ENCODE assay signal across 27 cellular contexts in genomic region chr20:33713865-33714367, GRCh38. TPM values are rescaled to one million over a fixed set of nuclear protein-coding genes. Genes with fewer than 3 reads are reported as not detected.
A peak's percentile ranks its signal among the peaks of the same experiment; 100 is the strongest.
DNase-seq lines count a peak whose midpoint lies in the region; ATAC-seq, FAIRE-seq and TF ChIP-seq lines count a peak whose summit lies in the region.
"Had no signal": no experiment of that assay in that cellular context is flagged by ENCODE, and none has a peak within 500 bp of the region (broad histone marks: within the 10 kb centered on the region; RNA-seq: fewer than 3 reads in every experiment).

No MANE protein-coding gene starts in this region.

- WGBS in pancreas, 2 donors, result 89 to 90% methylated on average over 10 of the region's 10 CpGs

- H3K4me3 ChIP-seq in pancreas, result no peak overlapping the region
- H3K4me3 ChIP-seq: BLaER1, GM12878 had no signal

- H3K4me1 ChIP-seq in pancreas, result peaks cover 0 to under 1% (median under 1%) of the 10 kb centered on the region in 3 donors
- H3K4me1 ChIP-seq: BE2C, BLaER1 had no signal

- ATAC-seq in natural killer cell treated with Interleukin-12 subunit alpha and Interleukin-12 subunit beta and Interleukin-15 and Interleukin-18, amount 100 ng/mL, for 72 hours, result no peak
- ATAC-seq in natural killer cell, result no peak
- ATAC-seq in pancreas, result no peak
- ATAC-seq: GM12878 had no signal

- intact Hi-C loops in natural killer cell (cut with micrococcal nuclease) (no loop called here), pancreas (cut with DNase I) (no loop called here)

- no peak for FAIRE-seq in pancreas (lab: Jason Lieb, UNC)
- FAIRE-seq: A204.1, GM12878, GM12892, GM18507 had no signal

- peaks cover 0 to 19% (median 4%) of the 10 kb centered on the region in 3 donors for H3K36me3 ChIP-seq in pancreas
- H3K36me3 ChIP-seq: BLaER1 had no signal

- CTCF ChIA-PET in RWPE1 (lab: Yijun Ruan, JAX), result no interaction called here

- H3K27me3 ChIP-seq in pancreas, result no peaks in the 10 kb centered on the region
- H3K27me3 ChIP-seq: BE2C, BLaER1 had no signal

- H3K9me3 Mint-ChIP-seq in natural killer cell treated with Interleukin-12 subunit alpha and Interleukin-12 subunit beta and Interleukin-15 and Interleukin-18, amount 100 ng/mL, for 72 hours, result no peaks in the 10 kb centered on the region
- no peaks in the 10 kb centered on the region for H3K9me3 Mint-ChIP-seq in natural killer cell
- H3K9me3 Mint-ChIP-seq: CD14-positive monocyte; CD8-positive, alpha-beta memory T cell had no signal

- no peak overlapping the region for H3K4me3 Mint-ChIP-seq in natural killer cell treated with Interleukin-12 subunit alpha and Interleukin-12 subunit beta and Interleukin-15 and Interleukin-18, amount 100 ng/mL, for 72 hours
- H3K4me3 Mint-ChIP-seq in natural killer cell, result no peak overlapping the region
- H3K4me3 Mint-ChIP-seq: CD14-positive monocyte; CD4-positive, alpha-beta memory T cell had no signal

- DNase-seq in natural killer cell treated with Interleukin-12 subunit alpha and Interleukin-12 subunit beta and Interleukin-15 and Interleukin-18, amount 100 ng/mL, for 72 hours (ENCODE audit: low spot score), result peak; percentile 29
- DNase-seq in natural killer cell, result no peak
- DNase-seq in RWPE1 (ENCODE audit: low spot score), result no peak
- no peak for DNase-seq in pancreas
- no peak for DNase-seq in caudate nucleus (lab: John Stamatoyannopoulos, UW)
- DNase-seq: 8988T; ACHN; BE2C; C1 segment of cervical spinal cord; CD4-positive, alpha-beta memory T cell; CD4-positive, CD25-positive, alpha-beta regulatory T cell; CD8-positive, alpha-beta memory T cell; COR-L47; DMS 273 treated with DMSO at 0.1 percent for 48 hours; DMS153; DMS53; DMS79; DND-41; EL; GDM1 had no signal

- no peak overlapping the region for H3K27ac Mint-ChIP-seq in natural killer cell treated with Interleukin-12 subunit alpha and Interleukin-12 subunit beta and Interleukin-15 and Interleukin-18, amount 100 ng/mL, for 72 hours
- no peak overlapping the region for H3K27ac Mint-ChIP-seq in natural killer cell

- H3K9me3 ChIP-seq in pancreas, result no peaks in the 10 kb centered on the region
- H3K9me3 ChIP-seq: BE2C, BLaER1 had no signal

- H3K4me1 Mint-ChIP-seq in natural killer cell treated with Interleukin-12 subunit alpha and Interleukin-12 subunit beta and Interleukin-15 and Interleukin-18, amount 100 ng/mL, for 72 hours (ENCODE audit: low read depth in 2 of 2), result peaks cover 4 to 8% of the 10 kb centered on the region in 2 donors
- peaks cover 0 to 11% of the 10 kb centered on the region in 2 donors for H3K4me1 Mint-ChIP-seq in natural killer cell

- no peaks in the 10 kb centered on the region for H3K27me3 Mint-ChIP-seq in natural killer cell treated with Interleukin-12 subunit alpha and Interleukin-12 subunit beta and Interleukin-15 and Interleukin-18, amount 100 ng/mL, for 72 hours
- H3K27me3 Mint-ChIP-seq in natural killer cell (ENCODE audit: low read depth in 2 of 2), result no peaks in the 10 kb centered on the region
- H3K27me3 Mint-ChIP-seq: CD4-positive, alpha-beta memory T cell; CD4-positive, CD25-positive, alpha-beta regulatory T cell; CD8-positive, alpha-beta memory T cell had no signal

- TF ChIP-seq CTCF in natural killer cell (IDR thresholded peaks at IDR 0.05) (no peak), RWPE1 (conservative IDR thresholded peaks at IDR 0.05; ENCODE audit: low read depth) (no peak), pancreas (IDR thresholded peaks at IDR 0.05) (no peak)

- POLR2A ChIA-PET in RWPE1 (lab: Yijun Ruan, JAX; ENCODE audit: low non-redundant PET), result no interaction called here

- H3K36me3 Mint-ChIP-seq in natural killer cell treated with Interleukin-12 subunit alpha and Interleukin-12 subunit beta and Interleukin-15 and Interleukin-18, amount 100 ng/mL, for 72 hours, result peaks cover 7% of the 10 kb centered on the region
- peaks cover 8% of the 10 kb centered on the region for H3K36me3 Mint-ChIP-seq in natural killer cell

- H3K27ac ChIP-seq in RWPE1, result peak overlapping the region; percentile 0; the same call in 1 of the 2 replicates
- no peak overlapping the region for H3K27ac ChIP-seq in pancreas
- no peak overlapping the region for H3K27ac ChIP-seq in caudate nucleus (ENCODE audit: low read depth, low read length)
- H3K27ac ChIP-seq: BLaER1 had no signal

RNA-seq across cellular contexts. Expression of gene PXMP4, which starts 6.2 kb away (rescaled TPM):
- total RNA-seq in natural killer cell treated with Interleukin-12 subunit alpha and Interleukin-12 subunit beta and Interleukin-15 and Interleukin-18, amount 100 ng/mL, for 72 hours, result 1 to 10 TPM; 6.9 to 9.3 TPM
- total RNA-seq in natural killer cell (1 to 10 TPM; 4.7 to 6.6 (median 6.2) TPM), pancreas (1 to 10 TPM; 4.5 to 8.2 (median 5.7) TPM)
- 1 to 10 TPM; 2.1 to 3.5 TPM for polyA plus RNA-seq in pancreas

RNA-seq across cellular contexts. Expression of gene ZNF341, which starts 17.9 kb away (rescaled TPM):
- total RNA-seq in natural killer cell treated with Interleukin-12 subunit alpha and Interleukin-12 subunit beta and Interleukin-15 and Interleukin-18, amount 100 ng/mL, for 72 hours, result 1 to 10 TPM; 4.6 to 8.9 TPM
- total RNA-seq in natural killer cell (1 to 10 TPM; 3.6 to 5.1 (median 4.3) TPM), pancreas (1 to 10 TPM; 1.1 to 2.9 (median 1.4) TPM)
- 1 to 10 TPM; 4.2 to 5.7 TPM for polyA plus RNA-seq in pancreas

RNA-seq across cellular contexts. Expression of gene E2F1, which starts 27.7 kb away (rescaled TPM):
- 100 to 1,000 TPM in 1 of 2 donors, 10 to 100 TPM in 1; 45.4 to 123 TPM for total RNA-seq in natural killer cell treated with Interleukin-12 subunit alpha and Interleukin-12 subunit beta and Interleukin-15 and Interleukin-18, amount 100 ng/mL, for 72 hours
- 1 to 10 TPM; 4.6 to 5.6 (median 4.7) TPM for total RNA-seq in natural killer cell
- total RNA-seq in pancreas, result under 1 TPM; 0.23 to 0.92 (median 0.56) TPM
- polyA plus RNA-seq in pancreas, result under 1 TPM; 0.54 to 0.91 TPM

RNA-seq across cellular contexts. Expression of gene NECAB3, which starts 39.7 kb away (rescaled TPM):
- total RNA-seq in natural killer cell treated with Interleukin-12 subunit alpha and Interleukin-12 subunit beta and Interleukin-15 and Interleukin-18, amount 100 ng/mL, for 72 hours, result 10 to 100 TPM; 16.9 to 29.5 TPM
- total RNA-seq in natural killer cell (10 to 100 TPM in 2 of 3 donors, 1 to 10 TPM in 1; 9.7 to 18.1 (median 13.4) TPM), pancreas (10 to 100 TPM; 15.8 to 22.4 (median 18.8) TPM)
- 10 to 100 TPM; 29.4 to 40.0 TPM for polyA plus RNA-seq in pancreas

RNA-seq across cellular contexts. Expression of gene ACTL10, which starts 47.2 kb away (rescaled TPM):
- 1 to 10 TPM; 1.7 to 4.3 TPM for total RNA-seq in natural killer cell treated with Interleukin-12 subunit alpha and Interleukin-12 subunit beta and Interleukin-15 and Interleukin-18, amount 100 ng/mL, for 72 hours
- total RNA-seq in natural killer cell (1 to 10 TPM in 2 of 3 donors, under 1 TPM in 1; 0.80 to 2.2 (median 1.1) TPM), pancreas (1 to 10 TPM; 2.1 to 3.5 (median 2.7) TPM)
- polyA plus RNA-seq in pancreas, result 1 to 10 TPM; 1.6 to 2.2 TPM
- total RNA-seq: G401 had no signal

Comparison
In these comparisons a context has a peak if more than half of its experiments do, and no peak if none do; other contexts are left out.
1. RNA of gene E2F1, which starts 27.7 kb away (total RNA-seq): 45.4 to 123 TPM in natural killer cell treated with Interleukin-12 subunit alpha and Interleukin-12 subunit beta and Interleukin-15 and Interleukin-18, amount 100 ng/mL, for 72 hours; 4.6 to 5.6 TPM in natural killer cell and 0.23 to 0.92 TPM in pancreas; every median in the first group is over 4 times any median in the second.